ENCODE assay signal across 9 cellular contexts in genomic region chr1:23178414-23178813, GRCh38. TPM values are rescaled to one million over a fixed set of nuclear protein-coding genes. Genes with fewer than 3 reads are reported as not detected.
DNase-seq lines count a peak whose midpoint lies in the region; ATAC-seq and TF ChIP-seq lines count a peak whose summit lies in the region.
"Had no signal": no experiment of that assay in that cellular context is flagged by ENCODE, and none has a peak within 500 bp of the region (broad histone marks: within the 10 kb centered on the region; RNA-seq: fewer than 3 reads in every experiment).

No MANE protein-coding gene starts in this region.

- H3K36me3 ChIP-seq in adrenal gland (replicated peaks in 1 of 2) = no peaks in the 10 kb centered on the region
- H3K36me3 ChIP-seq in iPS-18a (ENCODE audit: control insufficient read depth, low read depth, low read length) = no peaks in the 10 kb centered on the region
- no peaks in the 10 kb centered on the region for H3K36me3 ChIP-seq in skeletal muscle satellite cell (ENCODE audit: insufficient read depth, low read length)

- H3K27ac ChIP-seq in H9 (ENCODE audit: insufficient read length, low read depth, low read length) (no peak overlapping the region), adrenal gland (peak overlapping the region in 4 of 5 donors; percentile 63 to 96 (median 76)), iPS-18a (ENCODE audit: low read length) (no peak overlapping the region)

- H2AFZ ChIP-seq in H9 (ENCODE audit: low read length) = no peak overlapping the region

- H3K4ac ChIP-seq in H9 (ENCODE audit: low read depth, low read length) = no peak overlapping the region

- H4K20me1 ChIP-seq in H9 (ENCODE audit: control insufficient read depth, insufficient read depth, insufficient read length) = no peaks in the 10 kb centered on the region

- no peak overlapping the region for H4K5ac ChIP-seq in H9 (ENCODE audit: insufficient read length, low read depth, low read length)

- H3K4me1 Mint-ChIP-seq in H9 = peaks cover 2 to 4% of the 10 kb centered on the region in 2 experiments; a peak in 3 of 4 replicates

- H3K23ac ChIP-seq in H9 (ENCODE audit: insufficient read length, low read depth, low read length) = no peak overlapping the region

- no peak overlapping the region for H4K91ac ChIP-seq in H9 (ENCODE audit: insufficient read length, low read depth, low read length)

- TF ChIP-seq POLR2A in adrenal gland (IDR thresholded peaks at IDR 0.05) = no peak

- H3K9me3 ChIP-seq in H9 (ENCODE audit: control insufficient read depth, low read depth, low read length) (no peaks in the 10 kb centered on the region), adrenal gland (replicated peaks in 1 of 3) (no peaks in the 10 kb centered on the region), iPS-18a (ENCODE audit: control insufficient read depth, low read depth, low read length) (no peaks in the 10 kb centered on the region), skeletal muscle satellite cell (replicated peaks; ENCODE audit: low read length) (no peaks in the 10 kb centered on the region)

- H3K9ac ChIP-seq in H9 (ENCODE audit: extremely low read depth, insufficient read length, low read length) (no peak overlapping the region), iPS-18a (ENCODE audit: low read length) (peak overlapping the region; percentile 56), skeletal muscle satellite cell (ENCODE audit: low read depth, low read length) (peak overlapping the region; percentile 89)

- H2BK5ac ChIP-seq in H9 (ENCODE audit: insufficient read length, low read length) = no peak overlapping the region

- no peaks in the 10 kb centered on the region for H3K79me1 ChIP-seq in H9 (ENCODE audit: insufficient read depth, low read depth, low read length, poor library complexity, severe bottlenecking)

- H2BK12ac ChIP-seq in H9 (ENCODE audit: insufficient read length, low read depth, low read length) = no peak overlapping the region

- WGBS in H9 (ENCODE audit: extremely low coverage, insufficient read length, low lambda C conversion rate) = no CpG with 5 or more reads among the region's 6 CpGs
- 53 to 61% (median 57%) methylated on average over 6 of the region's 6 CpGs for WGBS in adrenal gland, 4 donors

- H3K27me3 ChIP-seq in H9 (ENCODE audit: insufficient read depth, low read length) (peaks cover 5% of the 10 kb centered on the region; the same call in 1 of the 2 replicates), adrenal gland (no peaks in the 10 kb centered on the region), iPS-18a (ENCODE audit: control insufficient read depth, insufficient read depth, low read length) (peaks cover 46% of the 10 kb centered on the region), skeletal muscle satellite cell (ENCODE audit: control insufficient read depth, insufficient read depth, low read length) (no peaks in the 10 kb centered on the region)

- H3K18ac ChIP-seq in H9 (ENCODE audit: insufficient read length, low read depth, low read length) = no peak overlapping the region

- H3K4me1 ChIP-seq in H9 (ENCODE audit: insufficient read depth, low read length) = no peaks in the 10 kb centered on the region
- H3K4me1 ChIP-seq in adrenal gland (replicated peaks in 1 of 2) = peaks cover 8 to 21% of the 10 kb centered on the region in 2 donors
- H3K4me1 ChIP-seq in iPS-18a (ENCODE audit: control insufficient read depth, low read depth, low read length) = peaks cover 4% of the 10 kb centered on the region
- peaks cover 13% of the 10 kb centered on the region for H3K4me1 ChIP-seq in skeletal muscle satellite cell (ENCODE audit: control insufficient read depth, insufficient read depth, low read length)

- ATAC-seq in GM18511 (IDR thresholded peaks at IDR 0.05; ENCODE audit: unreplicated experiment) (no peak), GM18873 (IDR thresholded peaks at IDR 0.05; ENCODE audit: low FRiP score, unreplicated experiment) (no peak)

- no peaks in the 10 kb centered on the region for H3K79me2 ChIP-seq in H9 (ENCODE audit: insufficient read depth, low read length)

- TF ChIP-seq CTCF in H9 (conservative IDR thresholded peaks at IDR 0.05) = no peak
- no peak for TF ChIP-seq CTCF in adrenal gland (IDR thresholded peaks at IDR 0.05)

- no peak overlapping the region for H3K56ac ChIP-seq in H9 (ENCODE audit: insufficient read length, low read depth, low read length)

- H3K4me2 ChIP-seq in H9 (ENCODE audit: insufficient read depth, insufficient read length, low read length) = no peak overlapping the region
- H3K4me2 ChIP-seq in skeletal muscle satellite cell (ENCODE audit: low read length) = peak overlapping the region; percentile 92

- DNase-seq in H9 (no peak), adrenal gland (peak in 1 of 7 donors; percentile 34), cerebellum (ENCODE audit: low spot score) (no peak), SIG-M5 treated with dmso at 0.1 percent for 504 hours (lab: John Stamatoyannopoulos, UW; ENCODE audit: unreplicated experiment) (no peak)
- DNase-seq: stimulated activated CD8-positive, alpha-beta memory T cell treated with anti-CD3 and anti-CD28 coated beads, Interleukin-4, amount 100 ng/mL, for 48 hours had no signal

- no peaks in the 10 kb centered on the region; a peak in 1 of 7 replicates for H3K36me3 Mint-ChIP-seq in H9 (ENCODE audit: insufficient read depth in 1 of 3, low read depth in 3 of 3)

- H3K23me2 ChIP-seq in H9 (ENCODE audit: insufficient read length, low read depth, low read length, poor library complexity, severe bottlenecking) = peaks cover 3% of the 10 kb centered on the region

- peak overlapping the region; percentile 68 to 80 for H3K4me3 Mint-ChIP-seq in H9

- no peak overlapping the region for H3K27ac Mint-ChIP-seq in H9

- H2BK120ac ChIP-seq in H9 (ENCODE audit: low read depth, low read length, poor library complexity, severe bottlenecking) = no peak overlapping the region

- H3K14ac ChIP-seq in H9 (ENCODE audit: insufficient read depth, low read length) = no peak overlapping the region

- no peak overlapping the region for H2BK20ac ChIP-seq in H9 (ENCODE audit: low read depth, low read length, poor library complexity, severe bottlenecking)

- H3K4me3 ChIP-seq in adrenal gland (no peak overlapping the region), iPS-18a (ENCODE audit: low read length) (peak overlapping the region; percentile 67), skeletal muscle satellite cell (ENCODE audit: low read length) (no peak overlapping the region)

- H3K9me3 Mint-ChIP-seq in H9 = no peaks in the 10 kb centered on the region

- peaks cover 68% of the 10 kb centered on the region for H3K27me3 Mint-ChIP-seq in H9 (ENCODE audit: low read depth)

- H4K8ac ChIP-seq in H9 (replicated peaks; ENCODE audit: insufficient read length, low read depth, low read length) = no peak overlapping the region

- intact Hi-C loops in adrenal gland (cut with DNase I) = no loop called here

- no peak overlapping the region for H2AK5ac ChIP-seq in H9 (ENCODE audit: insufficient read length, low read length)

- H3T11ph ChIP-seq in H9 (ENCODE audit: low read length) = no peak overlapping the region

- no peak overlapping the region for H2BK15ac ChIP-seq in H9 (ENCODE audit: low read depth, low read length)

RNA-seq across cellular contexts. Expression of gene LUZP1, which starts 9.8 kb away (rescaled TPM):
- total RNA-seq in H9 (2021) (45.4 and 48.2 TPM in 2 replicates), adrenal gland (10 to 100 TPM; 16.2 to 65.3 (median 30.1) TPM), cerebellum (13.0 TPM)
- polyA plus RNA-seq in adrenal gland = 10 to 100 TPM in 1 of 3 donors, 1 to 10 TPM in 2; 7.1 to 25.8 (median 9.7) TPM
- total RNA-seq in skeletal muscle satellite cell (2012; rRNA removed) = 17.5 and 22.1 TPM in 2 replicates

RNA-seq across cellular contexts. Expression of gene HTR1D, which starts 38.9 kb away (rescaled TPM):
- 3.1 and 3.3 TPM in 2 replicates for total RNA-seq in H9 (2021)
- total RNA-seq in adrenal gland = not detected
- polyA plus RNA-seq in adrenal gland = under 1 TPM in 1 of 3 donors, not detected in 2; 0.03 TPM
- total RNA-seq in skeletal muscle satellite cell (2012; rRNA removed) = not detected in 2 replicates
- not detected for total RNA-seq in cerebellum

Comparison
In these comparisons a context has a peak if more than half of its experiments do, and no peak if none do; other contexts are left out.
1. H3K27ac ChIP-seq: peak in adrenal gland (4 of 5); none in H9 (single experiment) and iPS-18a (single experiment).